8 cellular contexts compared by ENCODE assay signal in genomic region chr17:47621293-47622178, GRCh38. TPM values are rescaled to one million over a fixed set of nuclear protein-coding genes. Genes with fewer than 3 reads are reported as not detected.
A peak's percentile ranks its signal among the peaks of the same experiment; 100 is the strongest.
DNase-seq lines count a peak whose midpoint lies in the region; FAIRE-seq and TF ChIP-seq lines count a peak whose summit lies in the region.

No MANE protein-coding gene starts in this region.

- peak; percentile 88 for FAIRE-seq in astrocyte (lab: Jason Lieb, UNC)

- peak; percentile 73 for DNase-seq in 8988T
- DNase-seq in HS-27A (ENCODE audit: low read depth), result peak; percentile 91
- peak; percentile 92 for DNase-seq in astrocyte (ENCODE audit: low read depth)
- DNase-seq in islet precursor cell, result peak; percentile 98
- peak; percentile 56 to 70 for DNase-seq in thyroid gland
- no peak for DNase-seq in NAMALWA (ENCODE audit: low spot score)
- no peak for DNase-seq in COR-L47 (lab: John Stamatoyannopoulos, UW)
- no peak for DNase-seq in hippocampal formation (lab: John Stamatoyannopoulos, UW)

- H3K4me3 Mint-ChIP-seq in astrocyte (ENCODE audit: unreplicated experiment), result peak overlapping the region; percentile 41

- no peak for TF ChIP-seq CTCF in astrocyte (IDR thresholded peaks at IDR 0.05; ENCODE audit: insufficient read depth, low read depth, low read length)
- TF ChIP-seq CTCF in thyroid gland (IDR thresholded peaks at IDR 0.05), result no peak

- H3K4me1 ChIP-seq in astrocyte (ENCODE audit: insufficient read depth, low read length) (peaks cover 22% of the 10 kb centered on the region), thyroid gland (peaks cover 21 to 35% of the 10 kb centered on the region in 2 donors)

- peaks cover 29% of the 10 kb centered on the region for H3K36me3 Mint-ChIP-seq in astrocyte (ENCODE audit: low read depth, unreplicated experiment)

- peaks cover 40% of the 10 kb centered on the region for H3K4me1 Mint-ChIP-seq in astrocyte (ENCODE audit: low read depth, unreplicated experiment)

- H3K9me3 ChIP-seq in astrocyte (ENCODE audit: insufficient read depth, low read depth, low read length), result no peaks in the 10 kb centered on the region
- H3K9me3 ChIP-seq in thyroid gland, result no peaks in the 10 kb centered on the region

- H3K9ac ChIP-seq in astrocyte (ENCODE audit: low read length), result peak overlapping the region; percentile 55

- no peaks in the 10 kb centered on the region for H3K27me3 Mint-ChIP-seq in astrocyte (ENCODE audit: low read depth, unreplicated experiment)

- H3K4me3 ChIP-seq in astrocyte (ENCODE audit: insufficient read depth, low read depth, low read length), result peak overlapping the region; percentile 37
- no peak overlapping the region for H3K4me3 ChIP-seq in thyroid gland (replicated peaks in 1 of 3)

- H3K27ac ChIP-seq in astrocyte (ENCODE audit: low read depth, low read length), result peak overlapping the region; percentile 73
- H3K27ac ChIP-seq in thyroid gland, result peak overlapping the region; percentile 68 to 71 (median 69)

- H3K36me3 ChIP-seq in astrocyte (ENCODE audit: insufficient read depth, low read length) (peaks cover 31% of the 10 kb centered on the region), thyroid gland (peaks cover 22 to 29% of the 10 kb centered on the region in 2 donors)

- no peaks in the 10 kb centered on the region for H4K20me1 ChIP-seq in astrocyte (ENCODE audit: insufficient read depth, low read length)

- peak overlapping the region; percentile 68 for H3K4me2 ChIP-seq in astrocyte (ENCODE audit: low read length)

- intact Hi-C loops in thyroid gland (cut with DNase I), result loop anchor here (10.0 kb wide), 1 partner anchor 387 kb away; no protein-coding TSS in a partner anchor

- peak overlapping the region; percentile 96 for H3K27ac Mint-ChIP-seq in astrocyte (ENCODE audit: unreplicated experiment)

- no peak for TF ChIP-seq POLR2A in thyroid gland (IDR thresholded peaks at IDR 0.05)

- WGBS in thyroid gland, 2 donors, result 63 to 72% methylated on average over 9 of the region's 9 CpGs

- H3K27me3 ChIP-seq in astrocyte (ENCODE audit: insufficient read depth, low read length), result no peaks in the 10 kb centered on the region
- no peaks in the 10 kb centered on the region for H3K27me3 ChIP-seq in thyroid gland

- no peaks in the 10 kb centered on the region for H3K9me3 Mint-ChIP-seq in astrocyte (ENCODE audit: unreplicated experiment)

- H2AFZ ChIP-seq in astrocyte (ENCODE audit: low read depth, low read length), result no peak overlapping the region

- H3K79me2 ChIP-seq in astrocyte (ENCODE audit: insufficient read depth, low read length), result no peaks in the 10 kb centered on the region

RNA-seq across cellular contexts. Expression of gene KPNB1, which starts 28.2 kb away (rescaled TPM):
- total RNA-seq in astrocyte (467 and 491 TPM in 2 replicates), thyroid gland (100 to 1,000 TPM; 134 to 207 (median 170) TPM)

Comparison
In these comparisons a context has a peak if more than half of its experiments do, and no peak if none do; other contexts are left out.
1. DNase-seq: peak in 8988T (single experiment), HS-27A (single experiment), astrocyte (single experiment), islet precursor cell (single experiment) and thyroid gland (2 of 2); none in NAMALWA (single experiment), COR-L47 (single experiment) and hippocampal formation (0 of 2).